12 cellular contexts compared by ENCODE assay signal in the genomic region with DNA sequence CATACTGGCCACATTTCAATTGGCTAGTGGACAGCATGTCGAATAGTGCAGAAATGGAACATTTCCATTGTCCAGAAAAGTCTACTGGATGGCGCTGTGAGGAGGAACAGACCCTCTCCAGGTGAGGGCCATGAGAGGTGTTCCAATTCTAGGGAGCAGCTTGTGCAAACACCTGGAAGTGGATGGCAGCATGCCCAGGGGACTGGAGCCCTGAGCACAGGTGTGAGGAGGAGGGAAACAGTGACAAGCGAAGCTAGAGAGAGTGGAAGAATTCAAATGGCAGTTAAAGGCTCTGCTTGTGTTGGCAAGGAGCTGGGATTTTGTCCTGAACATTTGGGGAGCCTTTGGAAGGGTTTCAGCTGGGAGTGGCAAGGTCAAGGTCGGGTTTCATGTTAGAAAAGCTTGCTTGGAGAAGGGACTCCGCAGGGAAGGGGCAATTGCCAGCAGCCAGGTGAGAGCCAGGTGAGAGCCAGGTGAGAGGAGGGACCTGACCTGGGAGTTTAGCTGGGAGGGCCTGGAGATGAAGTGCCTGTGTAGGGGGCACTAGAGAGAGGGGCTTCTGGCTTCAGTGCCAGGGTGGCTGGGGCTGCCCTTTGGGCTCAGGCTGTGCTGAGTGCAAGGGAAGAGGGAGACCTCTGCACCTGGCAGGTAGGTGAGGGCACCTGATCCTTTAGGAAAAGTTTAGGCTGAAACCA.
DNase-seq lines count a peak whose midpoint lies in the region; ATAC-seq and TF ChIP-seq lines count a peak whose summit lies in the region.
"Had no signal": no experiment of that assay in that cellular context is flagged by ENCODE, and none has a peak within 500 bp of the region (broad histone marks: within the 10 kb centered on the region; RNA-seq: fewer than 3 reads in every experiment).

No MANE protein-coding gene starts in this region.

- H3K36me3 Mint-ChIP-seq in glutamatergic neuron (ENCODE audit: unreplicated experiment) = no peaks in the 10 kb centered on the region
- no peaks in the 10 kb centered on the region for H3K36me3 Mint-ChIP-seq in CD14-positive monocyte

- no peak overlapping the region for H3K27ac ChIP-seq in transverse colon
- H3K27ac ChIP-seq: skin epidermis had no signal

- H3K4me1 Mint-ChIP-seq in glutamatergic neuron (ENCODE audit: low read depth, unreplicated experiment) (peaks cover 36% of the 10 kb centered on the region), CD14-positive monocyte (peaks cover 20% of the 10 kb centered on the region)

- DNase-seq in NCI-H748 (lab: John Stamatoyannopoulos, UW; ENCODE audit: unreplicated experiment) (peak; percentile 41), NCI-H748 treated with DMSO at 0.1 percent for 48 hours (lab: John Stamatoyannopoulos, UW) (no peak), NCI-H774 (lab: John Stamatoyannopoulos, UW) (peak; percentile 78), glutamatergic neuron (no peak), transverse colon (peak; percentile 57), retina (no peak), CD14-positive monocyte (ENCODE audit: low spot score) (no peak)
- DNase-seq: activated CD4-positive, alpha-beta T cell treated with anti-CD3 and anti-CD28 coated beads for 1 hour; activated T-cell treated with anti-CD3 and anti-CD28 coated beads, Interleukin-2, amount 50 U/mL, for 48 hours; MV-4-11 had no signal

- no peak for TF ChIP-seq EP300 in transverse colon (IDR thresholded peaks at IDR 0.05; ENCODE audit: low read depth)

- peaks cover 8% of the 10 kb centered on the region for H3K9me3 Mint-ChIP-seq in glutamatergic neuron (ENCODE audit: unreplicated experiment)
- peaks cover 0 to 2% (median 0%) of the 10 kb centered on the region in 7 donors for H3K9me3 Mint-ChIP-seq in CD14-positive monocyte

- no peak overlapping the region for H3K4me3 ChIP-seq in transverse colon
- H3K4me3 ChIP-seq: skin epidermis had no signal

- H3K27me3 Mint-ChIP-seq in glutamatergic neuron (ENCODE audit: unreplicated experiment) (peaks cover 9% of the 10 kb centered on the region), CD14-positive monocyte (ENCODE audit: low read depth in 3 of 3) (peaks cover 7 to 18% (median 15%) of the 10 kb centered on the region in 3 donors)

- no peaks in the 10 kb centered on the region for H3K36me3 ChIP-seq in transverse colon

- no peak for ATAC-seq in HG03520 (IDR thresholded peaks at IDR 0.05; ENCODE audit: unreplicated experiment)

- TF ChIP-seq CTCF in glutamatergic neuron (IDR thresholded peaks at IDR 0.05; ENCODE audit: partially characterized antibody, unreplicated experiment) (no peak), transverse colon (IDR thresholded peaks at IDR 0.05) (no peak), CD14-positive monocyte (IDR thresholded peaks at IDR 0.05) (no peak)

- WGBS in transverse colon (ENCODE audit: low coverage in 1 of 2), 2 donors = 53 to 57% methylated on average over 3 to 5 of the region's 5 CpGs

- intact Hi-C loops in transverse colon (cut with DNase I; ENCODE audit: low total_unique reads) = no loop called here
- intact Hi-C loops in CD14-positive monocyte (cut with micrococcal nuclease) = no loop called here

- no peak for TF ChIP-seq POLR2A in transverse colon (IDR thresholded peaks at IDR 0.05)

- in situ Hi-C loops in transverse colon (cut with MboI; ENCODE audit: low pct_ligation_motif_present in 1 of 4, low pct_unique_long_range_greater_than_20kb in 1 of 4, low sequenced_read_pairs in 3 of 4) = no loop called here

- H3K27me3 ChIP-seq in transverse colon = no peaks in the 10 kb centered on the region

- H3K4me1 ChIP-seq in transverse colon = peaks cover 6 to 17% (median 10%) of the 10 kb centered on the region in 4 donors

- H3K27ac Mint-ChIP-seq in glutamatergic neuron (ENCODE audit: unreplicated experiment) (peak overlapping the region; percentile 29), CD14-positive monocyte (no peak overlapping the region)

- H3K9me3 ChIP-seq in transverse colon = no peaks in the 10 kb centered on the region

- H3K4me3 Mint-ChIP-seq in glutamatergic neuron (ENCODE audit: unreplicated experiment) = peak overlapping the region; percentile 61
- H3K4me3 Mint-ChIP-seq in CD14-positive monocyte = no peak overlapping the region

Comparison
In these comparisons a context has a peak if more than half of its experiments do, and no peak if none do; other contexts are left out.
1. DNase-seq: peak in NCI-H748 (single experiment), NCI-H774 (single experiment) and transverse colon (single experiment); none in NCI-H748 treated with DMSO at 0.1 percent for 48 hours (single experiment), glutamatergic neuron (single experiment), retina (single experiment) and CD14-positive monocyte (single experiment).